12 cellular contexts compared by ENCODE assay signal in genomic region chr10:77586719-77587423, GRCh38. TPM values are rescaled to one million over a fixed set of nuclear protein-coding genes. Genes with fewer than 3 reads are reported as not detected.
DNase-seq lines count a peak whose midpoint lies in the region; TF ChIP-seq lines count a peak whose summit lies in the region.
"Had no signal": no experiment of that assay in that cellular context is flagged by ENCODE, and none has a peak within 500 bp of the region (broad histone marks: within the 10 kb centered on the region; RNA-seq: fewer than 3 reads in every experiment).

No MANE protein-coding gene starts in this region.

- H3K36me3 ChIP-seq in uterus, result no peaks in the 10 kb centered on the region
- H3K36me3 ChIP-seq: HAP-1 had no signal

- H3K9me3 Mint-ChIP-seq in mesothelial cell of epicardium, result no peaks in the 10 kb centered on the region
- H3K9me3 Mint-ChIP-seq: immature natural killer cell had no signal

- TF ChIP-seq CTCF in mesothelial cell of epicardium (IDR thresholded peaks at IDR 0.05; ENCODE audit: unreplicated experiment) (no peak), uterus (IDR thresholded peaks at IDR 0.05) (no peak)

- peak overlapping the region; percentile 40 to 66 for H3K27ac ChIP-seq in uterus

- DNase-seq in SIG-M5 treated with dmso at 0.1 percent for 504 hours (lab: John Stamatoyannopoulos, UW; ENCODE audit: unreplicated experiment), result peak; percentile 34
- no peak for DNase-seq in SIG-M5 (lab: John Stamatoyannopoulos, UW)
- DNase-seq in brain pericyte (ENCODE audit: low read depth, low spot score), result peak; percentile 82
- DNase-seq in mesothelial cell of epicardium (ENCODE audit: low spot score in 2 of 2, unreplicated experiment in 2 of 2), result no peak
- peak; percentile 30 to 72 for DNase-seq in uterus
- DNase-seq in Ammon's horn (ENCODE audit: low spot score), result no peak
- no peak for DNase-seq in DMS79 (lab: John Stamatoyannopoulos, UW)
- no peak for DNase-seq in NCI-H2029 (lab: John Stamatoyannopoulos, UW)
- DNase-seq: activated CD4-positive, alpha-beta T cell treated with anti-CD3 and anti-CD28 coated beads, Interleukin-2, amount 50 U/mL, for 1 hour; cerebellar nuclear complex; immature natural killer cell had no signal

- H3K9me3 ChIP-seq in uterus, result no peaks in the 10 kb centered on the region
- H3K9me3 ChIP-seq: HAP-1 had no signal

- H3K4me1 ChIP-seq in uterus, result no peaks in the 10 kb centered on the region
- H3K4me1 ChIP-seq: HAP-1 had no signal

- H3K36me3 Mint-ChIP-seq in mesothelial cell of epicardium, result peaks cover 9% of the 10 kb centered on the region
- H3K36me3 Mint-ChIP-seq: immature natural killer cell had no signal

- no peak for TF ChIP-seq POLR2A in uterus (IDR thresholded peaks at IDR 0.05)

- no peak overlapping the region for H3K4me3 ChIP-seq in uterus
- H3K4me3 ChIP-seq: HAP-1 had no signal

- intact Hi-C loops in uterus (cut with DNase I; ENCODE audit: low total_unique reads), result no loop called here

- H3K4me3 Mint-ChIP-seq in mesothelial cell of epicardium, result no peak overlapping the region
- H3K4me3 Mint-ChIP-seq: immature natural killer cell had no signal

- peak overlapping the region; percentile 27 for H3K27ac Mint-ChIP-seq in mesothelial cell of epicardium
- H3K27ac Mint-ChIP-seq: immature natural killer cell had no signal

- peaks cover 14% of the 10 kb centered on the region for H3K4me1 Mint-ChIP-seq in mesothelial cell of epicardium

- no peaks in the 10 kb centered on the region for H3K27me3 Mint-ChIP-seq in mesothelial cell of epicardium (ENCODE audit: low read depth)

- no peaks in the 10 kb centered on the region for H3K27me3 ChIP-seq in uterus

RNA-seq across cellular contexts. Expression of gene KCNMA1, which starts 50.7 kb away (rescaled TPM):
- total RNA-seq in mesothelial cell of epicardium (38.4 to 44.0 TPM (median 41.3 TPM) in 3 replicates), uterus (100 to 1,000 TPM in 3 of 4 donors, 10 to 100 TPM in 1; 86.2 to 236 (median 164) TPM)

Comparison
In these comparisons a context has a peak if more than half of its experiments do, and no peak if none do; other contexts are left out.
1. DNase-seq: peak in SIG-M5 treated with dmso at 0.1 percent for 504 hours (single experiment), brain pericyte (single experiment) and uterus (2 of 2); none in SIG-M5 (single experiment), mesothelial cell of epicardium (0 of 2), Ammon's horn (single experiment), DMS79 (single experiment) and NCI-H2029 (single experiment).